8 cellular contexts compared by ENCODE assay signal in genomic region chr13:37869756-37870488, GRCh38. TPM values are rescaled to one million over a fixed set of nuclear protein-coding genes. Genes with fewer than 3 reads are reported as not detected.
A peak's percentile ranks its signal among the peaks of the same experiment; 100 is the strongest.
DNase-seq lines count a peak whose midpoint lies in the region; ATAC-seq and TF ChIP-seq lines count a peak whose summit lies in the region.

TSS of gene TRPC4 (minus strand) at chr13:37869772. CDS start at chr13:37783333, 86,439 bp downstream.

- peak within 1 kb of the TSS in 2 of 3 donors; percentile 9 to 48 for H3K9ac ChIP-seq in skeletal muscle tissue (ENCODE audit: low read depth in 1 of 3, low read length in 3 of 3)

- ATAC-seq in body of pancreas (peak; percentile 69), HG02678 (IDR thresholded peaks at IDR 0.05; ENCODE audit: unreplicated experiment) (no peak)

- no peaks in the 10 kb centered on the region for H3K36me3 ChIP-seq in body of pancreas (replicated peaks in 1 of 2; ENCODE audit: insufficient read depth in 1 of 2, low read depth in 2 of 2)
- no peaks in the 10 kb centered on the region for H3K36me3 ChIP-seq in skeletal muscle tissue (ENCODE audit: control insufficient read depth in 3 of 3, insufficient read depth in 3 of 3, low read length in 3 of 3)

- no peak for TF ChIP-seq POLR2A in body of pancreas (IDR thresholded peaks at IDR 0.05)

- H3K4me1 ChIP-seq in body of pancreas (peaks cover 17% of the 10 kb centered on the region), skeletal muscle tissue (ENCODE audit: control insufficient read depth in 3 of 3, insufficient read depth in 3 of 3, low read length in 3 of 3) (peaks cover 4 to 8% (median 5%) of the 10 kb centered on the region in 3 donors)

- DNase-seq in GM04504 (ENCODE audit: low read depth) (peak; percentile 74), NCI-H1694 treated with DMSO at 0.1 percent for 48 hours (lab: John Stamatoyannopoulos, UW) (peak; percentile 33), body of pancreas (peak; percentile 51 to 63 (median 56)), NOMO-1 treated with dmso at 0.1 percent for 144 hours (lab: John Stamatoyannopoulos, UW; ENCODE audit: unreplicated experiment) (no peak), SW 1271 (lab: John Stamatoyannopoulos, UW) (no peak)

- H3K4me3 ChIP-seq in body of pancreas (peak within 1 kb of the TSS in 1 of 2 donors; percentile 39), iPS-18c (ENCODE audit: insufficient read depth, low read depth, low read length) (peak within 1 kb of the TSS; percentile 63), skeletal muscle tissue (ENCODE audit: low read length in 3 of 3) (peak within 1 kb of the TSS; percentile 57 to 65 (median 59))

- H3K27ac ChIP-seq in body of pancreas (peak within 1 kb of the TSS in 3 of 4 donors; percentile 27 to 32 (median 31)), skeletal muscle tissue (ENCODE audit: low read depth, low read length) (no peak within 1 kb of the TSS)

- WGBS in body of pancreas, 2 donors, result 1 to 3% methylated on average over 30 to 42 of the region's 43 CpGs

- intact Hi-C loops in body of pancreas (cut with DNase I), result no loop called here

- no peaks in the 10 kb centered on the region for H3K9me3 ChIP-seq in body of pancreas
- H3K9me3 ChIP-seq in iPS-18c (ENCODE audit: control insufficient read depth, insufficient read depth, low read length), result no peaks in the 10 kb centered on the region
- no peaks in the 10 kb centered on the region for H3K9me3 ChIP-seq in skeletal muscle tissue (ENCODE audit: control insufficient read depth in 3 of 3, low read length in 3 of 3)

- H3K27me3 ChIP-seq in body of pancreas (no peaks in the 10 kb centered on the region), skeletal muscle tissue (ENCODE audit: control insufficient read depth in 3 of 3, insufficient read depth in 3 of 3, low read length in 3 of 3) (peaks cover 21 to 24% (median 22%) of the 10 kb centered on the region in 3 donors)

- TF ChIP-seq CTCF in body of pancreas (IDR thresholded peaks at IDR 0.05), result peak in 6 of 7 experiments; percentile 30 to 60 (median 50)

RNA-seq across cellular contexts. Expression of gene TRPC4, which starts in this region (rescaled TPM):
- total RNA-seq in body of pancreas (1 to 10 TPM in 1 of 2 donors, under 1 TPM in 1; 0.33 to 2.6 TPM), skeletal muscle tissue (1.6 TPM)

Comparison
In these comparisons a context has a peak if more than half of its experiments do, and no peak if none do; other contexts are left out.
1. DNase-seq: peak in GM04504 (single experiment), NCI-H1694 treated with DMSO at 0.1 percent for 48 hours (single experiment) and body of pancreas (4 of 4); none in NOMO-1 treated with dmso at 0.1 percent for 144 hours (single experiment) and SW 1271 (0 of 2).